Comparison of ENCODE assay signal across 36 cellular contexts in the genomic region with DNA sequence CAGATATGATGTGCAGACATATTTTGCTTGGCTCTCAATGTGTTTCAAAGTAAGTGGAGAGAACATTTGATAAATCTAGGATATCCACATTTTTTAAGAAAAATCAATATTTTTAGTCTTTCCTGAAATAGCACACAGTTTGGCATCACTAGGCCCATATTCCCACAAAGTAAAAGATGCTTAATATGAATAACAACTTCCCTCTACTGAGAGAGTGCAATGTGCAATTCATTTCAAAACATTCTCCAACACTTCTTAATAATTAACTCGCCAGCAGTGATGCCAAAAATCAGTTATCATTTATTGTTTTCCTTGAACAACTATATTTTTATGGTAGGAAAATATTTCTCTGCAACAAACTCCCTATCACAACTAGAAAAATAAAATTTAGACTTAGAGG.
"Had no signal": no experiment of that assay in that cellular context is flagged by ENCODE, and none has a peak within 500 bp of the region (broad histone marks: within the 10 kb centered on the region; RNA-seq: fewer than 3 reads in every experiment).

No MANE protein-coding gene starts in this region.

- H3K36me3 ChIP-seq: adrenal gland, brain microvascular endothelial cell, breast epithelium had no signal

- H3K4me3 ChIP-seq: adrenal gland, body of pancreas, breast epithelium had no signal

- H3K9me3 ChIP-seq: adrenal gland, body of pancreas, breast epithelium had no signal

- DNase-seq: activated CD4-positive, alpha-beta memory T cell treated with anti-CD3 and anti-CD28 coated beads, Interleukin-2, amount 10 ng/mL, durations not matched to agents 7 days and 5 days; activated CD4-positive, alpha-beta T cell treated with anti-CD3 and anti-CD28 coated beads for 1 hour; activated CD4-positive, alpha-beta T cell treated with anti-CD3 and anti-CD28 coated beads for 36 hours; activated CD4-positive, alpha-beta T cell treated with anti-CD3 and anti-CD28 coated beads for 48 hours; activated CD4-positive, alpha-beta T cell treated with anti-CD3 and anti-CD28 coated beads, Interleukin-2, amount 10 ng/mL, durations not matched to agents 7 days and 5 days; activated CD4-positive, alpha-beta T cell treated with anti-CD3 and anti-CD28 coated beads, Interleukin-2, amount 50 U/mL, for 48 hours; activated CD4-positive, CD25-positive, alpha-beta regulatory T cell; activated CD8-positive, alpha-beta memory T cell treated with anti-CD3 and anti-CD28 coated beads for 24 hours; activated CD8-positive, alpha-beta memory T cell treated with anti-CD3 and anti-CD28 coated beads, Interleukin-2, amount 10 ng/mL, durations not matched to agents 7 days and 5 days; activated CD8-positive, alpha-beta memory T cell treated with anti-CD3 and anti-CD28 coated beads, Interleukin-2, amount 50 U/mL, for 48 hours; activated CD8-positive, alpha-beta T cell treated with anti-CD3 and anti-CD28 coated beads, Interleukin-2, amount 10 ng/mL, durations not matched to agents 7 days and 5 days; activated effector memory CD4-positive, alpha-beta T cell treated with Interleukin-2 at 50 U/mL for 16 hours; activated gamma-delta T cell; activated naive CD4-positive, alpha-beta T cell treated with anti-CD3 and anti-CD28 coated beads, Interleukin-2, amount 10 ng/mL, durations not matched to agents 7 days and 5 days; activated naive CD4-positive, alpha-beta T cell treated with Interleukin-2 at 50 U/mL for 16 hours; activated T-cell treated with anti-CD3 and anti-CD28 coated beads, Interleukin-2, amount 50 U/mL, for 24 hours; activated T-cell treated with anti-CD3 and anti-CD28 coated beads, Interleukin-2, amount 50 U/mL, for 48 hours; adrenal gland; amniotic stem cell; aorta; body of pancreas; brain microvascular endothelial cell; central memory CD4-positive, alpha-beta T cell; T-helper 1 cell; T-helper 2 cell; T-helper 9 cell had no signal

- H3K27me3 ChIP-seq: adrenal gland, body of pancreas, brain microvascular endothelial cell, breast epithelium had no signal

- H3K9me3 Mint-ChIP-seq: activated CD4-positive, alpha-beta T cell treated with anti-CD3 and anti-CD28 coated beads, Interleukin-2, amount 10 ng/mL, durations not matched to agents 7 days and 5 days; T-helper 1 cell treated with Interleukin-12 subunit alpha and Interleukin-12 subunit beta and Interleukin-4 antibody, amounts not matched to agents 30 μg/mL and 1 μg/mL, for 36 hours had no signal

- H3K4me3 Mint-ChIP-seq: activated CD4-positive, alpha-beta memory T cell treated with anti-CD3 and anti-CD28 coated beads, Interleukin-2, amount 10 ng/mL, durations not matched to agents 7 days and 5 days; activated CD4-positive, alpha-beta T cell treated with anti-CD3 and anti-CD28 coated beads for 36 hours; activated CD4-positive, alpha-beta T cell treated with anti-CD3 and anti-CD28 coated beads, Interleukin-2, amount 10 ng/mL, durations not matched to agents 7 days and 5 days; activated CD8-positive, alpha-beta memory T cell treated with anti-CD3 and anti-CD28 coated beads, Interleukin-2, amount 10 ng/mL, durations not matched to agents 7 days and 5 days; activated CD8-positive, alpha-beta T cell treated with anti-CD3 and anti-CD28 coated beads, Interleukin-2, amount 10 ng/mL, durations not matched to agents 7 days and 5 days; activated naive CD4-positive, alpha-beta T cell treated with anti-CD3 and anti-CD28 coated beads, Interleukin-2, amount 10 ng/mL, durations not matched to agents 7 days and 5 days; activated naive CD4-positive, alpha-beta T cell treated with anti-CD3 and anti-CD28 coated beads, Interleukin-2, amount 50 U/mL, for 24 hours; activated naive CD8-positive, alpha-beta T cell; activated T-cell treated with anti-CD3 and anti-CD28 coated beads, Interleukin-2, amount 50 U/mL, for 24 hours; T-helper 1 cell treated with Interleukin-12 subunit alpha and Interleukin-12 subunit beta and Interleukin-4 antibody, amounts not matched to agents 30 μg/mL and 1 μg/mL, for 36 hours; T-helper 2 cell treated with Interferon-gamma antibody and Interleukin-4, amounts not matched to agents 5 μg/mL and 100 μg/mL, for 36 hours had no signal

- FAIRE-seq: astrocyte, TTC549 had no signal

- H3K27ac ChIP-seq: adrenal gland, body of pancreas, brain microvascular endothelial cell, breast epithelium, VCaP had no signal

- H3K36me3 Mint-ChIP-seq: activated CD8-positive, alpha-beta memory T cell treated with anti-CD3 and anti-CD28 coated beads, Interleukin-2, amount 10 ng/mL, durations not matched to agents 7 days and 5 days; activated naive CD4-positive, alpha-beta T cell treated with anti-CD3 and anti-CD28 coated beads, Interleukin-2, amount 10 ng/mL, durations not matched to agents 7 days and 5 days; activated naive CD4-positive, alpha-beta T cell treated with anti-CD3 and anti-CD28 coated beads, Interleukin-2, amount 50 U/mL, for 24 hours; activated naive CD8-positive, alpha-beta T cell had no signal

- ATAC-seq: activated CD4-positive, alpha-beta T cell treated with anti-CD3 and anti-CD28 coated beads for 36 hours; activated CD4-positive, CD25-positive, alpha-beta regulatory T cell treated with anti-CD3 and anti-CD28 coated beads, Interleukin-2, amount 50 U/mL, for 24 hours; activated CD8-positive, alpha-beta memory T cell treated with anti-CD3 and anti-CD28 coated beads, Interleukin-2, amount 10 ng/mL, durations not matched to agents 7 days and 5 days; activated CD8-positive, alpha-beta T cell treated with anti-CD3 and anti-CD28 coated beads, Interleukin-2, amount 10 ng/mL, durations not matched to agents 7 days and 5 days; body of pancreas had no signal

- H3K27me3 Mint-ChIP-seq: activated CD4-positive, alpha-beta memory T cell treated with anti-CD3 and anti-CD28 coated beads, Interleukin-2, amount 10 ng/mL, durations not matched to agents 7 days and 5 days; activated CD4-positive, alpha-beta T cell treated with anti-CD3 and anti-CD28 coated beads for 36 hours; activated CD4-positive, alpha-beta T cell treated with anti-CD3 and anti-CD28 coated beads, Interleukin-2, amount 10 ng/mL, durations not matched to agents 7 days and 5 days; activated CD8-positive, alpha-beta memory T cell treated with anti-CD3 and anti-CD28 coated beads, Interleukin-2, amount 10 ng/mL, durations not matched to agents 7 days and 5 days; activated naive CD4-positive, alpha-beta T cell treated with anti-CD3 and anti-CD28 coated beads, Interleukin-2, amount 10 ng/mL, durations not matched to agents 7 days and 5 days; activated naive CD4-positive, alpha-beta T cell treated with anti-CD3 and anti-CD28 coated beads, Interleukin-2, amount 50 U/mL, for 24 hours; activated naive CD8-positive, alpha-beta T cell; activated T-cell treated with anti-CD3 and anti-CD28 coated beads, Interleukin-2, amount 50 U/mL, for 24 hours had no signal

- H3K4me1 ChIP-seq: adrenal gland, body of pancreas, breast epithelium had no signal

- H3K27ac Mint-ChIP-seq: activated CD4-positive, alpha-beta memory T cell treated with anti-CD3 and anti-CD28 coated beads, Interleukin-2, amount 10 ng/mL, durations not matched to agents 7 days and 5 days; activated CD4-positive, alpha-beta T cell treated with anti-CD3 and anti-CD28 coated beads for 36 hours; activated CD4-positive, alpha-beta T cell treated with anti-CD3 and anti-CD28 coated beads, Interleukin-2, amount 10 ng/mL, durations not matched to agents 7 days and 5 days; activated CD8-positive, alpha-beta memory T cell treated with anti-CD3 and anti-CD28 coated beads, Interleukin-2, amount 10 ng/mL, durations not matched to agents 7 days and 5 days; activated CD8-positive, alpha-beta T cell treated with anti-CD3 and anti-CD28 coated beads, Interleukin-2, amount 10 ng/mL, durations not matched to agents 7 days and 5 days; activated naive CD4-positive, alpha-beta T cell treated with anti-CD3 and anti-CD28 coated beads, Interleukin-2, amount 10 ng/mL, durations not matched to agents 7 days and 5 days; activated naive CD4-positive, alpha-beta T cell treated with anti-CD3 and anti-CD28 coated beads, Interleukin-2, amount 50 U/mL, for 24 hours; activated naive CD8-positive, alpha-beta T cell; activated T-cell treated with anti-CD3 and anti-CD28 coated beads, Interleukin-2, amount 50 U/mL, for 24 hours; activated T-helper 2 cell treated with anti-CD3 and anti-CD28 coated beads, Interferon-gamma antibody, Interleukin-2, Interleukin-4, amounts not matched to agents 10 μg/mL and 5 μg/mL and 100 μg/mL, durations not matched to agents 14 hours and 24 hours and 36 hours; T-helper 1 cell treated with Interleukin-12 subunit alpha and Interleukin-12 subunit beta and Interleukin-4 antibody, amounts not matched to agents 30 μg/mL and 1 μg/mL, for 36 hours; T-helper 2 cell treated with Interferon-gamma antibody and Interleukin-4, amounts not matched to agents 5 μg/mL and 100 μg/mL, for 36 hours had no signal

- H3K4me1 Mint-ChIP-seq: activated CD4-positive, alpha-beta memory T cell treated with anti-CD3 and anti-CD28 coated beads, Interleukin-2, amount 10 ng/mL, durations not matched to agents 7 days and 5 days; activated CD4-positive, alpha-beta T cell treated with anti-CD3 and anti-CD28 coated beads for 36 hours; activated CD4-positive, alpha-beta T cell treated with anti-CD3 and anti-CD28 coated beads, Interleukin-2, amount 10 ng/mL, durations not matched to agents 7 days and 5 days; activated CD8-positive, alpha-beta memory T cell treated with anti-CD3 and anti-CD28 coated beads, Interleukin-2, amount 10 ng/mL, durations not matched to agents 7 days and 5 days; activated naive CD4-positive, alpha-beta T cell treated with anti-CD3 and anti-CD28 coated beads, Interleukin-2, amount 10 ng/mL, durations not matched to agents 7 days and 5 days; activated naive CD4-positive, alpha-beta T cell treated with anti-CD3 and anti-CD28 coated beads, Interleukin-2, amount 50 U/mL, for 24 hours had no signal
